ENCODE assay signal across 11 cellular contexts in the genomic region with DNA sequence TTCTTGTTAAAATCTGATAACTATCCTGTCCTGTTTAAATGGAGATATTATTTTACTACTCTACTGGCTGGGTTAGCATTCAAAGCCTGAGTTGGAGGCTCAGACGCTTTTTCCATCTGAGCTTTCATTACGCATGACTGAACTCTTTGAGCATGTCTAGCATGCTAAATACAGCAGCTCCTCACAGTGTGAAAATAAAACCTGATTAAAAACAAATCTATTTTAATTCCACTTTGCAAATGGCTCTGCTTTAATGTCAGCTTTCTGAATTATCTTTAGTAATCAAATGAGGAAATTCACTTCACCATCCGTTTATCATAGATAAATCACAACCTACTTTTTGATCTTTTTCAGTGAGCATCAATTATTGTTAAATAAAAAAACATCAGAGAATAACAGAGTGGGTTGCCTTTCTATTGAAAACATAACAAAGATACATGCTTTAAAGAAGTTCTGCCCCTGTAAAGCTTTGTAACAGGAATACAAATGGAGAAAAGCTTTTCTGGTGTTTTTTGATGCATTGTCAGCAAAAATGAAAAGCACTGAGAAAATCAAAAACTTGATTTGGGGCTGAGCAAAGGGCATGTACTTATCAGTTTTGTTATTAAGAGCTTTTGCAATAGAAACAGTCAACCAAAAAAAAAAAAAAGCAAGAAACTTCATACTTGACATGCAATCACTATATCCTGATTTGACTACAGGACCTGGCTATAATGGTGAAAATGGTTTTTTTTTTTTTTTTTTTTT. TPM values are rescaled to one million over a fixed set of nuclear protein-coding genes. Genes with fewer than 3 reads are reported as not detected.
DNase-seq lines count a peak whose midpoint lies in the region; ATAC-seq and TF ChIP-seq lines count a peak whose summit lies in the region.
"Had no signal": no experiment of that assay in that cellular context is flagged by ENCODE, and none has a peak within 500 bp of the region (broad histone marks: within the 10 kb centered on the region; RNA-seq: fewer than 3 reads in every experiment).

No MANE protein-coding gene starts in this region.

- peaks cover 2% of the 10 kb centered on the region for H3K36me3 Mint-ChIP-seq in brain
- no peaks in the 10 kb centered on the region for H3K36me3 Mint-ChIP-seq in nephron (ENCODE audit: low read depth)

- peaks cover 7% of the 10 kb centered on the region for H3K27me3 Mint-ChIP-seq in brain
- no peaks in the 10 kb centered on the region for H3K27me3 Mint-ChIP-seq in nephron (ENCODE audit: low read depth)
- H3K27me3 Mint-ChIP-seq: activated naive CD4-positive, alpha-beta T cell treated with anti-CD3 and anti-CD28 coated beads, Interleukin-2, amount 10 ng/mL, durations not matched to agents 7 days and 5 days had no signal

- TF ChIP-seq CTCF in brain (conservative IDR thresholded peaks at IDR 0.05) (no peak), nephron (IDR thresholded peaks at IDR 0.05; ENCODE audit: unreplicated experiment in 3 of 3) (no peak)

- peak; percentile 42 for DNase-seq in COR-L47 (lab: John Stamatoyannopoulos, UW)
- peak; percentile 91 for DNase-seq in NAMALWA (ENCODE audit: low spot score)
- DNase-seq in DMS153 (lab: John Stamatoyannopoulos, UW) = no peak
- no peak for DNase-seq in SK-N-DZ (ENCODE audit: low spot score)
- DNase-seq: activated CD4-positive, alpha-beta T cell treated with anti-CD3 and anti-CD28 coated beads, Interleukin-2, amount 50 U/mL, for 1 hour; activated naive CD4-positive, alpha-beta T cell treated with anti-CD3 and anti-CD28 coated beads, Interleukin-2, amount 10 ng/mL, durations not matched to agents 7 days and 5 days; NCI-H1436 had no signal

- ATAC-seq in GM19463 (IDR thresholded peaks at IDR 0.05; ENCODE audit: unreplicated experiment) (no peak), HG02678 (IDR thresholded peaks at IDR 0.05; ENCODE audit: unreplicated experiment) (no peak)

- H3K4me1 Mint-ChIP-seq in brain (peaks cover 37% of the 10 kb centered on the region), nephron (peaks cover 14% of the 10 kb centered on the region)

- H3K9me3 Mint-ChIP-seq in brain (peaks cover 0 to 2% (median 0%) of the 10 kb centered on the region in 5 experiments), nephron (no peaks in the 10 kb centered on the region)
- H3K9me3 Mint-ChIP-seq: activated naive CD4-positive, alpha-beta T cell treated with anti-CD3 and anti-CD28 coated beads, Interleukin-2, amount 10 ng/mL, durations not matched to agents 7 days and 5 days had no signal

- H3K4me3 Mint-ChIP-seq in brain (peak overlapping the region; percentile 56 to 83 (median 69)), nephron (peak overlapping the region; percentile 14 to 39 (median 25))

- H3K27ac Mint-ChIP-seq in brain (peak overlapping the region; percentile 83 to 93 (median 89)), nephron (peak overlapping the region; percentile 81 to 87 (median 85))
- H3K27ac Mint-ChIP-seq: activated naive CD4-positive, alpha-beta T cell treated with anti-CD3 and anti-CD28 coated beads, Interleukin-2, amount 10 ng/mL, durations not matched to agents 7 days and 5 days had no signal

RNA-seq across cellular contexts. Expression of a gene that starts 3.5 kb away (rescaled TPM):
- polyA plus RNA-seq in brain (ENCODE audit: insufficient read depth, low read depth, low replicate concordance) = 35.1 TPM
- polyA plus RNA-seq in SK-N-DZ (2014; cell fraction: cytosol; rRNA removed) = 3.6 and 5.6 TPM in 2 replicates
- 5.1 and 21.4 TPM in 2 replicates for polyA plus RNA-seq in SK-N-DZ (2014; cell fraction: nucleus; rRNA removed)

RNA-seq across cellular contexts. Expression of a gene that starts 36.5 kb away (rescaled TPM):
- 5.8 TPM for polyA plus RNA-seq in brain (ENCODE audit: insufficient read depth, low read depth, low replicate concordance)
- 4.9 and 5.8 TPM in 2 replicates for polyA plus RNA-seq in SK-N-DZ (2014; cell fraction: cytosol; rRNA removed)
- 4.3 and 5.5 TPM in 2 replicates for polyA plus RNA-seq in SK-N-DZ (2014; cell fraction: nucleus; rRNA removed)

Comparison
In these comparisons a context has a peak if more than half of its experiments do, and no peak if none do; other contexts are left out.
1. DNase-seq: peak in COR-L47 (single experiment) and NAMALWA (single experiment); none in DMS153 (single experiment) and SK-N-DZ (single experiment).